29 cellular contexts compared by ENCODE assay signal in the genomic region with DNA sequence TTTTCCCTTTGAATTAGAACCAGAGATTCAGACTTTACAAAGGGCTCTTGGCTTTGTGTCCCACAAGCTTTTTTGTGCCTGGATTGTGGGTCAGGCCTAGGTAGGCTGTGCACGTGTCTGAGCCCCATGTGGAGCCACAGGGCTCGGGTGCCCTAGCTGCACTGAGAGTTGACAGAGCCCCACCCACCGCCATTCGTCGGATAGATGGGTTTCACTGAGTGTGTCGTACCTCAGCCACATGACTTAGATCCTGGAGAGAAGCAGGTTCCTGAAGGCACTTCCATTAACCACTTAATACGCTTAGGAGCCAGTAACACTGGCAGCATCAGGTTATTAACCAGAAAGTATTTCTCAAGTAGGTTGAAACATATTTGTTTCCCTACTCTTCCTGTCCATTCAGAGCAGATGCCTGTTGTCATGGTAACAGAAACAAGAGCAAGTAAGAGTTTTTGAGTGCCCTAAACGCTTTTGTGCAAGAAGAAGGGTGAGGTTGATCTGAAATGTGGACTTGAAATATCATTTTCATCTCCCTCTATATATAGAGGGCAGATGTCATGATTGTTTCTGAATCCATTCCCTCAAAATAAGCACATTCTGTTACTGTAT. TPM values are rescaled to one million over a fixed set of nuclear protein-coding genes. Genes with fewer than 3 reads are reported as not detected.
DNase-seq lines count a peak whose midpoint lies in the region; ATAC-seq, FAIRE-seq and TF ChIP-seq lines count a peak whose summit lies in the region.
"Had no signal": no experiment of that assay in that cellular context is flagged by ENCODE, and none has a peak within 500 bp of the region (broad histone marks: within the 10 kb centered on the region; RNA-seq: fewer than 3 reads in every experiment).

No MANE protein-coding gene starts in this region.

- H3K4me1 ChIP-seq in HepG2 (ENCODE audit: insufficient read depth, low read length) = no peaks in the 10 kb centered on the region
- H3K4me1 ChIP-seq in right lobe of liver = no peaks in the 10 kb centered on the region
- no peaks in the 10 kb centered on the region for H3K4me1 ChIP-seq in esophagus muscularis mucosa
- no peaks in the 10 kb centered on the region for H3K4me1 ChIP-seq in CD8-positive, alpha-beta T cell (ENCODE audit: insufficient read depth, low read length)
- H3K4me1 ChIP-seq: stomach had no signal

- no peak for FAIRE-seq in HepG2 (lab: Jason Lieb, UNC)
- FAIRE-seq: endothelial cell of umbilical vein had no signal

- WGBS in HepG2 (ENCODE audit: low lambda C conversion rate) = 27% methylated on average over 6 of the region's 8 CpGs
- 43% methylated on average over 2 of the region's 8 CpGs for WGBS in right lobe of liver (ENCODE audit: insufficient coverage, low coverage, low lambda C conversion rate, missing lambda C conversion rate)
- 52% methylated on average over 8 of the region's 8 CpGs for WGBS in esophagus muscularis mucosa

- POLR2A ChIA-PET in HepG2 (lab: Yijun Ruan, JAX) = no interaction called here
- POLR2A ChIA-PET in CD8-positive, alpha-beta T cell (lab: Charles Lee) = no interaction called here

- TF ChIP-seq POLR2A in HepG2 (IDR thresholded peaks at IDR 0.05; ENCODE audit: insufficient read depth in 1 of 2, low read depth in 2 of 2, low read length in 2 of 2) = no peak
- no peak for TF ChIP-seq POLR2A in right lobe of liver (IDR thresholded peaks at IDR 0.05)
- TF ChIP-seq POLR2A in esophagus muscularis mucosa (IDR thresholded peaks at IDR 0.05; ENCODE audit: low read depth) = no peak

- no peaks in the 10 kb centered on the region for H3K79me2 ChIP-seq in HepG2 (ENCODE audit: insufficient read depth, low read length)

- no peak overlapping the region for H3K27ac ChIP-seq in HepG2 (ENCODE audit: extremely low read length, insufficient read depth, low read length)
- no peak overlapping the region for H3K27ac ChIP-seq in right lobe of liver
- no peak overlapping the region for H3K27ac ChIP-seq in esophagus muscularis mucosa (replicated peaks in 1 of 4)
- H3K27ac ChIP-seq in CD8-positive, alpha-beta T cell (ENCODE audit: low read depth, low read length) = no peak overlapping the region
- H3K27ac ChIP-seq: GM23248, stomach, WERI-Rb-1 had no signal

- H3K27ac Mint-ChIP-seq in CD8-positive, alpha-beta T cell = no peak overlapping the region
- H3K27ac Mint-ChIP-seq: activated CD4-positive, alpha-beta T cell treated with anti-CD3 and anti-CD28 coated beads, Interleukin-2, amount 10 ng/mL, durations not matched to agents 7 days and 5 days; activated CD8-positive, alpha-beta memory T cell treated with anti-CD3 and anti-CD28 coated beads, Interleukin-2, amount 10 ng/mL, durations not matched to agents 7 days and 5 days; activated naive CD4-positive, alpha-beta T cell treated with anti-CD3 and anti-CD28 coated beads, Interleukin-2, amount 50 U/mL, for 24 hours; CD14-positive monocyte; memory B cell; T-helper 2 cell treated with Interferon-gamma antibody and Interleukin-4, amounts not matched to agents 5 μg/mL and 100 μg/mL, for 36 hours had no signal

- H2AFZ ChIP-seq in HepG2 (ENCODE audit: low read length) = no peak overlapping the region
- H2AFZ ChIP-seq: GM23248 had no signal

- no peak for TF ChIP-seq CTCF in HepG2 (CRISPR knock-in tag; IDR thresholded peaks at IDR 0.05)
- no peak for TF ChIP-seq CTCF in right lobe of liver (IDR thresholded peaks at IDR 0.05)
- TF ChIP-seq CTCF in esophagus muscularis mucosa (IDR thresholded peaks at IDR 0.05) = no peak
- TF ChIP-seq CTCF in CD8-positive, alpha-beta T cell (IDR thresholded peaks at IDR 0.05) = no peak

- H3K9me3 ChIP-seq in HepG2 (ENCODE audit: low read length) = no peaks in the 10 kb centered on the region
- H3K9me3 ChIP-seq in right lobe of liver = no peaks in the 10 kb centered on the region
- no peaks in the 10 kb centered on the region for H3K9me3 ChIP-seq in esophagus muscularis mucosa
- H3K9me3 ChIP-seq in CD8-positive, alpha-beta T cell (ENCODE audit: low read length) = no peaks in the 10 kb centered on the region
- H3K9me3 ChIP-seq: stomach had no signal

- intact Hi-C loops in HepG2 (cut with micrococcal nuclease; ENCODE audit: unreplicated experiment) = no loop called here
- intact Hi-C loops in right lobe of liver (cut with DNase I) = no loop called here
- intact Hi-C loops in esophagus muscularis mucosa (cut with DNase I) = no loop called here
- intact Hi-C loops in CD8-positive, alpha-beta T cell (cut with DNase I, micrococcal nuclease) = no loop called here

- no peak for ATAC-seq in HepG2
- ATAC-seq in right lobe of liver = no peak
- ATAC-seq in GM21717 (IDR thresholded peaks at IDR 0.05; ENCODE audit: unreplicated experiment) = no peak
- no peak for ATAC-seq in CD8-positive, alpha-beta T cell
- ATAC-seq: activated CD8-positive, alpha-beta memory T cell treated with anti-CD3 and anti-CD28 coated beads, Interleukin-2, amount 10 ng/mL, durations not matched to agents 7 days and 5 days; right cardiac atrium had no signal

- no peaks in the 10 kb centered on the region for H3K27me3 ChIP-seq in HepG2 (ENCODE audit: control insufficient read depth in 1 of 2, insufficient read depth in 2 of 2, low read length in 2 of 2)
- no peaks in the 10 kb centered on the region for H3K27me3 ChIP-seq in right lobe of liver
- H3K27me3 ChIP-seq in esophagus muscularis mucosa = peaks cover 0 to 12% (median 0%) of the 10 kb centered on the region in 4 donors
- H3K27me3 ChIP-seq in CD8-positive, alpha-beta T cell (ENCODE audit: insufficient read depth, low read length) = no peaks in the 10 kb centered on the region

- H3K4me2 ChIP-seq in HepG2 (ENCODE audit: low read depth, low read length) = no peak overlapping the region

- no peak overlapping the region for H3K4me3 Mint-ChIP-seq in CD8-positive, alpha-beta T cell
- H3K4me3 Mint-ChIP-seq: activated CD4-positive, alpha-beta T cell treated with anti-CD3 and anti-CD28 coated beads, Interleukin-2, amount 10 ng/mL, durations not matched to agents 7 days and 5 days; activated CD8-positive, alpha-beta memory T cell treated with anti-CD3 and anti-CD28 coated beads, Interleukin-2, amount 10 ng/mL, durations not matched to agents 7 days and 5 days; activated naive CD4-positive, alpha-beta T cell treated with anti-CD3 and anti-CD28 coated beads, Interleukin-2, amount 50 U/mL, for 24 hours; CD14-positive monocyte; memory B cell; T-helper 2 cell treated with Interferon-gamma antibody and Interleukin-4, amounts not matched to agents 5 μg/mL and 100 μg/mL, for 36 hours had no signal

- no peak for TF ChIP-seq EP300 in HepG2 (IDR thresholded peaks at IDR 0.05; ENCODE audit: low read depth in 2 of 2, low read length in 2 of 2)
- TF ChIP-seq EP300 in HepG2 (CRISPR knock-in tag; IDR thresholded peaks at IDR 0.05; ENCODE audit: borderline replicate concordance) = no peak
- TF ChIP-seq EP300 in esophagus muscularis mucosa (IDR thresholded peaks at IDR 0.05) = no peak

- no peaks in the 10 kb centered on the region for H3K36me3 Mint-ChIP-seq in CD8-positive, alpha-beta T cell
- H3K36me3 Mint-ChIP-seq: activated CD8-positive, alpha-beta memory T cell treated with anti-CD3 and anti-CD28 coated beads, Interleukin-2, amount 10 ng/mL, durations not matched to agents 7 days and 5 days; activated naive CD4-positive, alpha-beta T cell treated with anti-CD3 and anti-CD28 coated beads, Interleukin-2, amount 50 U/mL, for 24 hours; CD14-positive monocyte; memory B cell had no signal

- H3K4me3 ChIP-seq in HepG2 (replicated peaks in 1 of 3; ENCODE audit: insufficient read depth in 1 of 3, low read depth in 2 of 3, low read length in 3 of 3) (no peak overlapping the region), right lobe of liver (no peak overlapping the region), esophagus muscularis mucosa (no peak overlapping the region)
- H3K4me3 ChIP-seq in CD8-positive, alpha-beta T cell (ENCODE audit: low read depth, low read length) = no peak overlapping the region
- H3K4me3 ChIP-seq: GM23248, stomach had no signal

- no peaks in the 10 kb centered on the region for H3K9me3 Mint-ChIP-seq in CD8-positive, alpha-beta T cell
- H3K9me3 Mint-ChIP-seq: activated CD4-positive, alpha-beta T cell treated with anti-CD3 and anti-CD28 coated beads, Interleukin-2, amount 10 ng/mL, durations not matched to agents 7 days and 5 days; activated naive CD4-positive, alpha-beta T cell treated with anti-CD3 and anti-CD28 coated beads, Interleukin-2, amount 50 U/mL, for 24 hours; CD14-positive monocyte; memory B cell; T-helper 2 cell treated with Interferon-gamma antibody and Interleukin-4, amounts not matched to agents 5 μg/mL and 100 μg/mL, for 36 hours had no signal

- in situ Hi-C loops in HepG2 (cut with HindIII; ENCODE audit: extremely low pct_ligation_motif_present, low pct_unique_long_range_greater_than_20kb) = no loop called here

- peaks cover 18% of the 10 kb centered on the region for H3K27me3 Mint-ChIP-seq in CD8-positive, alpha-beta T cell (ENCODE audit: low read depth)
- H3K27me3 Mint-ChIP-seq: memory B cell had no signal

- H3K9ac ChIP-seq in HepG2 (ENCODE audit: insufficient read depth, low read depth, low read length) = no peak overlapping the region
- H3K9ac ChIP-seq: GM23248 had no signal

- no peaks in the 10 kb centered on the region for H3K36me3 ChIP-seq in HepG2 (replicated peaks in 1 of 2; ENCODE audit: control insufficient read depth in 1 of 2, insufficient read depth in 2 of 2, low read length in 2 of 2)
- H3K36me3 ChIP-seq in right lobe of liver = no peaks in the 10 kb centered on the region
- no peaks in the 10 kb centered on the region for H3K36me3 ChIP-seq in esophagus muscularis mucosa
- H3K36me3 ChIP-seq in CD8-positive, alpha-beta T cell (ENCODE audit: insufficient read depth, low read length) = no peaks in the 10 kb centered on the region
- H3K36me3 ChIP-seq: stomach, WERI-Rb-1 had no signal

- no TSS peak for BruUV-seq in HepG2 (replicated peaks; lab: Mats Ljungman, UMichigan)

- DNase-seq in HepG2 (ENCODE audit: low spot score) (no peak), right lobe of liver (no peak), NCI-H345 (lab: John Stamatoyannopoulos, UW) (peak; percentile 68), esophagus muscularis mucosa (ENCODE audit: extremely low spot score) (peak; percentile 37), A172 (ENCODE audit: low spot score) (no peak)
- DNase-seq in CD8-positive, alpha-beta T cell = no peak
- DNase-seq: activated CD4-positive, alpha-beta T cell treated with anti-CD3 and anti-CD28 coated beads, Interleukin-2, amount 10 ng/mL, durations not matched to agents 7 days and 5 days; activated CD8-positive, alpha-beta memory T cell treated with anti-CD3 and anti-CD28 coated beads, Interleukin-2, amount 10 ng/mL, durations not matched to agents 7 days and 5 days; aorta; caudate nucleus; GM23248; Karpas-422; NCI-H1048; NCI-H526; right cardiac atrium; stimulated activated CD4-positive, alpha-beta T cell treated with anti-CD3 and anti-CD28 coated beads, Interleukin-12 subunit alpha, Interleukin-12 subunit beta, amount 100 ng/mL, for 4 hours; stomach; trophoblast cell; WERI-Rb-1 had no signal

- TF ChIP-seq RAD21 in HepG2 (CRISPR knock-in tag; IDR thresholded peaks at IDR 0.05) = no peak

- H4K20me1 ChIP-seq in HepG2 (ENCODE audit: insufficient read depth, low read length) = no peaks in the 10 kb centered on the region

- no peaks in the 10 kb centered on the region for H3K4me1 Mint-ChIP-seq in CD8-positive, alpha-beta T cell (ENCODE audit: low read depth)
- H3K4me1 Mint-ChIP-seq: activated CD4-positive, alpha-beta T cell treated with anti-CD3 and anti-CD28 coated beads, Interleukin-2, amount 10 ng/mL, durations not matched to agents 7 days and 5 days; activated CD8-positive, alpha-beta memory T cell treated with anti-CD3 and anti-CD28 coated beads, Interleukin-2, amount 10 ng/mL, durations not matched to agents 7 days and 5 days; activated naive CD4-positive, alpha-beta T cell treated with anti-CD3 and anti-CD28 coated beads, Interleukin-2, amount 50 U/mL, for 24 hours; CD14-positive monocyte; memory B cell had no signal

- CTCF ChIA-PET in HepG2 (lab: Yijun Ruan, JAX; ENCODE audit: low intra/inter-chr PET ratio, low total read pairs) = no interaction called here
- CTCF ChIA-PET in CD8-positive, alpha-beta T cell (lab: Charles Lee) = no interaction called here

RNA-seq across cellular contexts. Expression of a gene that starts 29.9 kb away (rescaled TPM):
- total RNA-seq in HepG2 (2016; rRNA removed; fragmentation: Illumina TruSeq; extraction: Trizol) (not detected in 2 replicates), right lobe of liver (under 1 TPM in 1 of 6 experiments, not detected in 5; 0.12 TPM), esophagus muscularis mucosa (1 to 10 TPM; 1.2 to 4.0 (median 2.0) TPM)
- not detected in 2 replicates for total RNA-seq in HepG2 (2016; cell fraction: cytosol; rRNA removed; fragmentation: Illumina TruSeq; extraction: Trizol; ENCODE audit: low read depth)
- total RNA-seq in HepG2 (2016; cell fraction: insoluble cytoplasmic fraction; rRNA removed; fragmentation: Illumina TruSeq; extraction: Trizol) = not detected in 2 replicates
- total RNA-seq in HepG2 (2016; cell fraction: membrane; rRNA removed; fragmentation: Illumina TruSeq; extraction: Trizol) = not detected in 2 replicates
- not detected in 2 replicates for total RNA-seq in HepG2 (2016; cell fraction: nucleus; rRNA removed; fragmentation: Illumina TruSeq; extraction: Trizol)
- polyA plus RNA-seq in HepG2 (2011; rRNA removed) = not detected in 2 replicates
- polyA plus RNA-seq in HepG2 (2011; cell fraction: cytosol; rRNA removed) = not detected in 2 replicates
- polyA plus RNA-seq in HepG2 (2011; cell fraction: nucleus; rRNA removed) = not detected in 2 replicates
- polyA plus RNA-seq in HepG2 (2012) = not detected in 2 replicates
- not detected in 2 replicates for polyA plus RNA-seq in HepG2 (2016; cell fraction: cytosol; fragmentation: Illumina TruSeq; extraction: Trizol; ENCODE audit: low read depth)
- polyA plus RNA-seq in HepG2 (2016; cell fraction: insoluble cytoplasmic fraction; fragmentation: Illumina TruSeq; extraction: Trizol; ENCODE audit: low read depth) = not detected in 2 replicates
- not detected in 2 replicates for polyA plus RNA-seq in HepG2 (2016; cell fraction: membrane; fragmentation: Illumina TruSeq; extraction: Trizol; ENCODE audit: low read depth)
- polyA plus RNA-seq in HepG2 (2016; cell fraction: nucleus; fragmentation: Illumina TruSeq; extraction: Trizol; ENCODE audit: insufficient read depth, low read depth) = not detected in 2 replicates
- not detected in 2 replicates for polyA minus RNA-seq in HepG2 (2011; rRNA and poly(A)+ RNA removed; ENCODE audit: low replicate concordance)
- not detected in 2 replicates for polyA minus RNA-seq in HepG2 (2011; cell fraction: cytosol; rRNA and poly(A)+ RNA removed)
- polyA minus RNA-seq in HepG2 (2011; cell fraction: nucleus; rRNA and poly(A)+ RNA removed) = not detected in 2 replicates
- not detected in 2 replicates for total RNA-seq in A172 (2014; rRNA removed; shearing (Covaris generic))
- not detected for total RNA-seq in CD8-positive, alpha-beta T cell
- total RNA-seq: activated CD4-positive, alpha-beta T cell treated with anti-CD3 and anti-CD28 coated beads, Interleukin-2, amount 10 ng/mL, durations not matched to agents 7 days and 5 days; activated CD8-positive, alpha-beta memory T cell treated with anti-CD3 and anti-CD28 coated beads, Interleukin-2, amount 10 ng/mL, durations not matched to agents 7 days and 5 days; dermis microvascular lymphatic vessel endothelial cell; endothelial cell of umbilical vein; GM23248; OCI-LY7; osteoblast had no signal
- polyA plus RNA-seq: AG04450, aorta, CD14-positive monocyte, endothelial cell of umbilical vein, GM23248 had no signal

Comparison
In these comparisons a context has a peak if more than half of its experiments do, and no peak if none do; other contexts are left out.
1. DNase-seq: peak in NCI-H345 (single experiment) and esophagus muscularis mucosa (single experiment); none in HepG2 (single experiment), right lobe of liver (0 of 3), A172 (single experiment) and CD8-positive, alpha-beta T cell (0 of 7).